In genomic region chr5:7464182-7464581, GRCh38 we compare ENCODE assay signal across 22 cellular contexts.
DNase-seq lines count a peak whose midpoint lies in the region; ATAC-seq, FAIRE-seq and TF ChIP-seq lines count a peak whose summit lies in the region.
"Had no signal": no experiment of that assay in that cellular context is flagged by ENCODE, and none has a peak within 500 bp of the region (broad histone marks: within the 10 kb centered on the region; RNA-seq: fewer than 3 reads in every experiment).

No MANE protein-coding gene starts in this region.

- BruUV-seq in PC-3 (replicated peaks; lab: Mats Ljungman, UMichigan) = no TSS peak

- H4K20me1 ChIP-seq in PC-3 (ENCODE audit: low read length) = no peaks in the 10 kb centered on the region

- H3K36me3 ChIP-seq in PC-3 (ENCODE audit: low read depth, low read length) = no peaks in the 10 kb centered on the region
- H3K36me3 ChIP-seq: adrenal gland, left ventricle myocardium inferior, neutrophil, Peyer's patch, SJSA1, spleen, upper lobe of left lung had no signal

- POLR2A ChIA-PET in A549 (lab: Yijun Ruan, JAX) (no interaction called here), PC-3 (lab: Charles Lee; ENCODE audit: unreplicated experiment) (no interaction called here)

- no peak for TF ChIP-seq POLR2A in A549 (IDR thresholded peaks at IDR 0.05; ENCODE audit: low read length)

- no peak for FAIRE-seq in A549 (lab: Jason Lieb, UNC)

- H3K9me3 ChIP-seq in A549 (no peaks in the 10 kb centered on the region), PC-3 (ENCODE audit: low read length) (no peaks in the 10 kb centered on the region)
- H3K9me3 ChIP-seq: adrenal gland, left ventricle myocardium inferior, neutrophil, Peyer's patch, SJSA1, spleen, upper lobe of left lung had no signal

- intact Hi-C loops in PC-3 (cut with micrococcal nuclease) = no loop called here

- 0 out of 2 replicates have a peak, but pooled peaks cover 3% of the 10 kb centered on the region for H3K27me3 ChIP-seq in PC-3 (ENCODE audit: low read length)
- H3K27me3 ChIP-seq: adrenal gland, neutrophil, Peyer's patch, SJSA1, spleen, upper lobe of left lung had no signal

- ATAC-seq in A549 (peak; percentile 30 to 63; a peak in 3 of 6 replicates), PC-3 (no peak), HG03521 (IDR thresholded peaks at IDR 0.05; ENCODE audit: unreplicated experiment) (no peak)
- ATAC-seq: stimulated activated naive CD8-positive, alpha-beta T cell treated with anti-CD3 and anti-CD28 coated beads, Interleukin-15, amount 100 ng/mL, for 72 hours had no signal

- H3K9ac ChIP-seq in PC-3 (ENCODE audit: low read length) = no peak overlapping the region
- H3K9ac ChIP-seq: KMS-11 had no signal

- DNase-seq in A549 (ENCODE audit: low read depth in 1 of 2, low spot score in 1 of 2) (peak in 1 of 2 experiments; percentile 18), Daoy (ENCODE audit: low read depth) (peak; percentile 25), PC-3 (peak; percentile 3), islet precursor cell (peak; percentile 84), GM20000 (ENCODE audit: low spot score) (no peak), AG20443 (ENCODE audit: low spot score) (no peak)
- DNase-seq: activated B cell treated with CpG ODN at 0.5 μM for 24 hours; activated CD4-positive, alpha-beta T cell treated with anti-CD3 and anti-CD28 coated beads, Interleukin-2, amount 50 U/mL, for 48 hours; activated gamma-delta T cell treated with Interleukin-2 at 50 U/mL for 16 hours; adrenal gland; left ventricle myocardium inferior; NCI-H1092 treated with DMSO at 0.1 percent for 48 hours; NCI-H524 treated with DMSO at 0.1 percent for 48 hours; Peyer's patch; spleen; stimulated activated CD4-positive, alpha-beta T cell treated with anti-CD3 and anti-CD28 coated beads, Interleukin-4, amount 100 ng/mL, for 4 hours; stimulated activated naive CD8-positive, alpha-beta T cell treated with anti-CD3 and anti-CD28 coated beads, Interleukin-15, amount 100 ng/mL, for 72 hours; upper lobe of left lung had no signal

- H2AFZ ChIP-seq in PC-3 (ENCODE audit: low read length) = no peak overlapping the region

- WGBS in A549 (ENCODE audit: missing lambda C conversion rate) = 0% methylated on average over 3 of the region's 3 CpGs

- no peaks in the 10 kb centered on the region for H3K79me2 ChIP-seq in PC-3 (ENCODE audit: low read length)

- peak in 1 of 2 experiments; percentile 47; a peak in 2 of 5 replicates for TF ChIP-seq RAD21 in A549 (conservative IDR thresholded peaks at IDR 0.05 in 1 of 2, IDR thresholded peaks at IDR 0.05 in 1 of 2)

- no peaks in the 10 kb centered on the region for H3K9me2 ChIP-seq in PC-3 (replicated peaks; ENCODE audit: low read length)

- H3K4me1 ChIP-seq in A549 (no peaks in the 10 kb centered on the region), PC-3 (ENCODE audit: insufficient read depth, low read length) (no peaks in the 10 kb centered on the region)
- H3K4me1 ChIP-seq: adrenal gland, left ventricle myocardium inferior, Peyer's patch, SJSA1, spleen, upper lobe of left lung had no signal

- TF ChIP-seq EP300 in A549 (IDR thresholded peaks at IDR 0.05) = no peak

- H3K27ac ChIP-seq in A549 (no peak overlapping the region), PC-3 (ENCODE audit: low read length) (no peak overlapping the region)
- H3K27ac ChIP-seq: adrenal gland, KMS-11, left ventricle myocardium inferior, neutrophil, Peyer's patch, SJSA1, spleen, upper lobe of left lung had no signal

- no peaks in the 10 kb centered on the region for H3F3A ChIP-seq in PC-3 (ENCODE audit: low read length, unreplicated experiment)

- TF ChIP-seq CTCF in A549 (IDR thresholded peaks at IDR 0.05) = no peak
- TF ChIP-seq CTCF in PC-3 (conservative IDR thresholded peaks at IDR 0.05; ENCODE audit: low read depth, low read length) = no peak
- no peak for TF ChIP-seq CTCF in GM20000 (IDR thresholded peaks at IDR 0.05; ENCODE audit: extremely low read depth, missing control alignments)

- H3K4me3 ChIP-seq in A549 (no peak overlapping the region), PC-3 (ENCODE audit: low read length) (no peak overlapping the region)
- H3K4me3 ChIP-seq: adrenal gland, left ventricle myocardium inferior, Peyer's patch, SJSA1, spleen, upper lobe of left lung had no signal

- CTCF ChIA-PET in A549 (lab: Yijun Ruan, JAX) = no interaction called here
- CTCF ChIA-PET in PC-3 (lab: Charles Lee) = no interaction called here

- H3K4me2 ChIP-seq in A549 (no peak overlapping the region), PC-3 (ENCODE audit: low read length) (no peak overlapping the region)
- H3K4me2 ChIP-seq: KMS-11 had no signal

TF ChIP-seq in A549, 52 proteins besides CTCF, POLR2A, EP300 and RAD21:
- TF ChIP-seq BHLHE40 (IDR thresholded peaks at IDR 0.05; ENCODE audit: low read depth, low read length) = no peak
- no peak for TF ChIP-seq NPAS2 (CRISPR knock-in tag; IDR thresholded peaks at IDR 0.05; ENCODE audit: borderline replicate concordance)
- TF ChIP-seq RARB (CRISPR knock-in tag; IDR thresholded peaks at IDR 0.05) = no peak
- TF ChIP-seq FOXS1 (CRISPR knock-in tag; IDR thresholded peaks at IDR 0.05) = no peak
- no peak for TF ChIP-seq CHD4 (IDR thresholded peaks at IDR 0.05; ENCODE audit: borderline replicate concordance)
- TF ChIP-seq ZSCAN20 (CRISPR knock-in tag; IDR thresholded peaks at IDR 0.05) = no peak
- TF ChIP-seq EHF (CRISPR knock-in tag; IDR thresholded peaks at IDR 0.05) = no peak

Comparison
In these comparisons a context has a peak if more than half of its experiments do, and no peak if none do; other contexts are left out.
1. ATAC-seq: peak in A549 (2 of 2); none in PC-3 (single experiment) and HG03521 (single experiment).
2. DNase-seq: peak in Daoy (single experiment), PC-3 (single experiment) and islet precursor cell (single experiment); none in GM20000 (single experiment) and AG20443 (single experiment).